8 cellular contexts compared by ENCODE assay signal in the genomic region with DNA sequence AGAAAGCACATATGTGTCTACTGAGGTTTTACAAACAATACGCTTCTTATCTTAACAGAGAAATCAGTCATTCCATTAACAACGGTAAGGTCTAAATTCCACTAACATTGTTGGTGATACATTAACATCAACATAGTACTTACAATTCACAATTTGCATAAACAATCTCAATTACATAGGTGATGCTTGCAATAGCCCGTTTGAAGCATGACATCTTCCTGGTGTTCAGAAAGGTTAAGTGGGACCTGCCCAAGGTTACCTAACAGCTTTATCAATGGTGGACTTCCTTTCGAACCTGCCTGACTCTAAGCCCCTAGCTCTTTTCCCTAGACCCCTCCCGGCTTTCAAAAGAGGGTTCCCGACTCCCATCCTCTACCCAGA. TPM values are rescaled to one million over a fixed set of nuclear protein-coding genes. Genes with fewer than 3 reads are reported as not detected.
DNase-seq lines count a peak whose midpoint lies in the region; ATAC-seq, FAIRE-seq and TF ChIP-seq lines count a peak whose summit lies in the region.

No MANE protein-coding gene starts in this region.

- H3K4me3 Mint-ChIP-seq in activated CD4-positive, alpha-beta memory T cell treated with anti-CD3 and anti-CD28 coated beads, Interleukin-2, amount 10 ng/mL, durations not matched to agents 7 days and 5 days = peak overlapping the region; percentile 100

- H3K4me1 ChIP-seq in heart right ventricle = peaks cover 0 to 33% (median 15%) of the 10 kb centered on the region in 9 donors
- no peaks in the 10 kb centered on the region for H3K4me1 ChIP-seq in iPS-15b (ENCODE audit: control insufficient read depth, insufficient read depth, low read length)
- H3K4me1 ChIP-seq in stomach = peaks cover 0 to 31% (median 21%) of the 10 kb centered on the region in 4 donors

- DNase-seq in heart right ventricle (no peak), left ventricle myocardium superior (no peak), stomach (no peak), GM13976 (ENCODE audit: low spot score) (no peak), frontal cortex (ENCODE audit: low spot score in 2 of 2) (no peak), activated gamma-delta T cell (lab: John Stamatoyannopoulos, UW) (no peak)
- DNase-seq in activated CD4-positive, alpha-beta memory T cell treated with anti-CD3 and anti-CD28 coated beads, Interleukin-2, amount 10 ng/mL, durations not matched to agents 7 days and 5 days = no peak

- POLR2A ChIA-PET in activated CD4-positive, alpha-beta memory T cell treated with anti-CD3 and anti-CD28 coated beads, Interleukin-2, amount 10 ng/mL, durations not matched to agents 7 days and 5 days (lab: Charles Lee) = interaction anchor here (0.8 to 3.0 kb wide), 25 partner anchors 9 to 250 kb away, joined by 3 to 13 read pairs (median 5); a partner anchor contains a TSS

- peak overlapping the region; percentile 91 for H3K9ac ChIP-seq in iPS-15b (ENCODE audit: low read depth, low read length)

- TF ChIP-seq POLR2A in stomach (IDR thresholded peaks at IDR 0.05) = no peak

- H3K27me3 Mint-ChIP-seq in activated CD4-positive, alpha-beta memory T cell treated with anti-CD3 and anti-CD28 coated beads, Interleukin-2, amount 10 ng/mL, durations not matched to agents 7 days and 5 days = no peaks in the 10 kb centered on the region

- no peak for TF ChIP-seq CTCF in heart right ventricle (IDR thresholded peaks at IDR 0.05)
- no peak for TF ChIP-seq CTCF in stomach (IDR thresholded peaks at IDR 0.05)
- TF ChIP-seq CTCF in GM13976 (IDR thresholded peaks at IDR 0.05; ENCODE audit: borderline replicate concordance, control extremely low read depth, extremely low read depth, insufficient read depth, missing control alignments) = no peak

- no peaks in the 10 kb centered on the region for H3K9me3 ChIP-seq in heart right ventricle
- H3K9me3 ChIP-seq in iPS-15b (ENCODE audit: control insufficient read depth, insufficient read depth, low read length) = no peaks in the 10 kb centered on the region
- H3K9me3 ChIP-seq in stomach = no peaks in the 10 kb centered on the region

- peaks cover 26% of the 10 kb centered on the region for H3K4me1 Mint-ChIP-seq in activated CD4-positive, alpha-beta memory T cell treated with anti-CD3 and anti-CD28 coated beads, Interleukin-2, amount 10 ng/mL, durations not matched to agents 7 days and 5 days

- peak overlapping the region in 9 of 10 donors; percentile 78 to 91 (median 88) for H3K27ac ChIP-seq in heart right ventricle
- H3K27ac ChIP-seq in stomach = peak overlapping the region; percentile 79 to 90 (median 84)

- no peak for TF ChIP-seq EP300 in stomach (IDR thresholded peaks at IDR 0.05)

- WGBS in heart right ventricle, 2 donors = 2 to 4% methylated on average over 6 of the region's 6 CpGs
- 0 to 3% (median 1%) methylated on average over 6 of the region's 6 CpGs for WGBS in stomach, 5 donors

- peak in 2 of 8 donors; percentile 2 to 3 for ATAC-seq in heart right ventricle
- no peak for ATAC-seq in left ventricle myocardium superior

- H3K27me3 ChIP-seq in heart right ventricle (no peaks in the 10 kb centered on the region), iPS-15b (ENCODE audit: control insufficient read depth, insufficient read depth, low read length) (no peaks in the 10 kb centered on the region), stomach (no peaks in the 10 kb centered on the region)

- peaks cover 11% of the 10 kb centered on the region for H3K36me3 Mint-ChIP-seq in activated CD4-positive, alpha-beta memory T cell treated with anti-CD3 and anti-CD28 coated beads, Interleukin-2, amount 10 ng/mL, durations not matched to agents 7 days and 5 days (ENCODE audit: low read depth)

- in situ Hi-C loops in GM13976 (cut with MboI; ENCODE audit: low sequenced_read_pairs, unreplicated experiment) = no loop called here

- intact Hi-C loops in heart right ventricle (cut with DNase I) (loop anchor here in 4 of 10 donors (5.0 to 10.0 kb wide), 3 partner anchors 77 to 103 kb away; no protein-coding TSS in a partner anchor), left ventricle myocardium superior (cut with micrococcal nuclease) (no loop called here), stomach (cut with DNase I; ENCODE audit: low total_unique reads) (loop anchor here (10.0 kb wide), 1 partner anchor 77 kb away; no protein-coding TSS in a partner anchor)

- H3K4me3 ChIP-seq in heart right ventricle (peak overlapping the region; percentile 72 to 96 (median 82)), iPS-15b (ENCODE audit: low read depth, low read length) (peak overlapping the region; percentile 99), stomach (peak overlapping the region; percentile 72 to 98 (median 84))

- H3K36me3 ChIP-seq in heart right ventricle = peaks cover 0 to 8% (median 0%) of the 10 kb centered on the region in 9 donors
- H3K36me3 ChIP-seq in iPS-15b (ENCODE audit: control insufficient read depth, insufficient read depth, low read length) = no peaks in the 10 kb centered on the region
- H3K36me3 ChIP-seq in stomach = no peaks in the 10 kb centered on the region

- FAIRE-seq in frontal cortex (lab: Jason Lieb, UNC) = no peak

- CTCF ChIA-PET in activated CD4-positive, alpha-beta memory T cell treated with anti-CD3 and anti-CD28 coated beads, Interleukin-2, amount 10 ng/mL, durations not matched to agents 7 days and 5 days (lab: Charles Lee) = interaction anchor here (0.8 to 2.8 kb wide), 13 partner anchors 29 to 307 kb away, joined by 3 to 20 read pairs (median 6); a partner anchor contains a TSS

- no peaks in the 10 kb centered on the region for H3K9me3 Mint-ChIP-seq in activated CD4-positive, alpha-beta memory T cell treated with anti-CD3 and anti-CD28 coated beads, Interleukin-2, amount 10 ng/mL, durations not matched to agents 7 days and 5 days

- H3K27ac Mint-ChIP-seq in activated CD4-positive, alpha-beta memory T cell treated with anti-CD3 and anti-CD28 coated beads, Interleukin-2, amount 10 ng/mL, durations not matched to agents 7 days and 5 days = peak overlapping the region; percentile 88

RNA-seq across cellular contexts. Expression of a gene that starts 0.7 kb away (rescaled TPM):
- total RNA-seq in heart right ventricle (10 to 100 TPM; 13.2 to 19.4 (median 16.0) TPM), left ventricle myocardium superior (16.8 TPM), stomach (10 to 100 TPM in 3 of 5 donors, 1 to 10 TPM in 2; 5.5 to 29.6 (median 14.0) TPM), frontal cortex (2.4 TPM)
- polyA plus RNA-seq in heart right ventricle (10 to 100 TPM in 1 of 2 donors, 1 to 10 TPM in 1; 8.7 to 13.2 TPM), stomach (1 to 10 TPM; 4.4 to 8.3 (median 6.6) TPM)
- total RNA-seq in activated CD4-positive, alpha-beta memory T cell treated with anti-CD3 and anti-CD28 coated beads, Interleukin-2, amount 10 ng/mL, durations not matched to agents 7 days and 5 days = 10 to 100 TPM; 15.5 to 17.1 TPM

RNA-seq across cellular contexts. Expression of a gene that starts 12.9 kb away (rescaled TPM):
- total RNA-seq in heart right ventricle = 10 to 100 TPM; 34.2 to 41.6 (median 39.2) TPM
- 10 to 100 TPM; 32.3 to 48.2 TPM for polyA plus RNA-seq in heart right ventricle
- total RNA-seq in left ventricle myocardium superior = 34.1 TPM
- 10 to 100 TPM; 34.6 to 35.2 TPM for total RNA-seq in activated CD4-positive, alpha-beta memory T cell treated with anti-CD3 and anti-CD28 coated beads, Interleukin-2, amount 10 ng/mL, durations not matched to agents 7 days and 5 days
- total RNA-seq in stomach = 10 to 100 TPM; 23.1 to 97.0 (median 60.0) TPM
- 10 to 100 TPM; 36.7 to 50.3 (median 42.6) TPM for polyA plus RNA-seq in stomach
- 19.6 TPM for total RNA-seq in frontal cortex

RNA-seq across cellular contexts. Expression of a gene that starts 55.6 kb away (rescaled TPM):
- total RNA-seq in heart right ventricle (100 to 1,000 TPM in 3 of 10 donors, 10 to 100 TPM in 7; 82.8 to 159 (median 90.7) TPM), left ventricle myocardium superior (108 TPM), stomach (10 to 100 TPM; 19.5 to 80.5 (median 42.4) TPM), frontal cortex (14.7 TPM)
- polyA plus RNA-seq in heart right ventricle (10 to 100 TPM; 38.3 to 51.6 TPM), stomach (10 to 100 TPM; 32.1 to 43.2 (median 37.0) TPM)
- total RNA-seq in activated CD4-positive, alpha-beta memory T cell treated with anti-CD3 and anti-CD28 coated beads, Interleukin-2, amount 10 ng/mL, durations not matched to agents 7 days and 5 days = 100 to 1,000 TPM; 193 to 200 TPM
